21 cellular contexts compared by ENCODE assay signal in genomic region chr9:134657666-134658377, GRCh38. TPM values are rescaled to one million over a fixed set of nuclear protein-coding genes. Genes with fewer than 3 reads are reported as not detected.
A peak's percentile ranks its signal among the peaks of the same experiment; 100 is the strongest.
DNase-seq lines count a peak whose midpoint lies in the region; ATAC-seq and TF ChIP-seq lines count a peak whose summit lies in the region.
"Had no signal": no experiment of that assay in that cellular context is flagged by ENCODE, and none has a peak within 500 bp of the region (broad histone marks: within the 10 kb centered on the region; RNA-seq: fewer than 3 reads in every experiment).

No MANE protein-coding gene starts in this region.

- peak overlapping the region; percentile 91 for H3K27ac ChIP-seq in RWPE2 (ENCODE audit: poor library complexity, severe bottlenecking)
- peak overlapping the region; percentile 57 for H3K27ac ChIP-seq in mesodermal cell (ENCODE audit: low read depth, low read length, severe bottlenecking)
- H3K27ac ChIP-seq in spleen: no peak overlapping the region
- H3K27ac ChIP-seq: body of pancreas, SK-N-MC had no signal

- no peaks in the 10 kb centered on the region for H3K36me3 ChIP-seq in RWPE2 (ENCODE audit: low read depth)
- H3K36me3 ChIP-seq in mesodermal cell (ENCODE audit: control insufficient read depth, insufficient read depth, low read length): peaks cover 48% of the 10 kb centered on the region
- H3K36me3 ChIP-seq in spleen: no peaks in the 10 kb centered on the region

- no peak for TF ChIP-seq POLR2A in spleen (IDR thresholded peaks at IDR 0.05)

- ATAC-seq in RWPE2 (ENCODE audit: low read depth) (no peak), HG03342 (IDR thresholded peaks at IDR 0.05; ENCODE audit: unreplicated experiment) (no peak)
- ATAC-seq: body of pancreas; effector memory CD8-positive, alpha-beta T cell; stimulated activated naive CD8-positive, alpha-beta T cell treated with anti-CD3 and anti-CD28 coated beads, Interleukin-15, amount 100 ng/mL, for 72 hours had no signal

- H3K4me1 ChIP-seq in RWPE2 (ENCODE audit: insufficient read depth, poor library complexity, severe bottlenecking) (peaks cover 19% of the 10 kb centered on the region), mesodermal cell (ENCODE audit: control insufficient read depth, insufficient read depth, low read length, poor library complexity, severe bottlenecking) (peaks cover 43% of the 10 kb centered on the region), spleen (peaks cover 0 to 5% (median 0%) of the 10 kb centered on the region in 6 donors)
- H3K4me1 ChIP-seq: body of pancreas had no signal

- H3K9me3 ChIP-seq in RWPE2 (ENCODE audit: severe bottlenecking) (no peaks in the 10 kb centered on the region), mesodermal cell (ENCODE audit: control insufficient read depth, low read length) (peaks cover 7% of the 10 kb centered on the region), spleen (peaks cover 0 to 24% (median 17%) of the 10 kb centered on the region in 8 donors)
- H3K9me3 ChIP-seq: body of pancreas had no signal

- DNase-seq in ELF-1 (ENCODE audit: low read depth, low spot score): peak; percentile 20
- peak; percentile 52 for DNase-seq in RWPE2 (ENCODE audit: low spot score)
- DNase-seq in spleen: peak; percentile 24
- no peak for DNase-seq in NCI-H2029 treated with DMSO at 0.1 percent for 48 hours (lab: John Stamatoyannopoulos, UW)
- no peak for DNase-seq in amniotic stem cell (lab: John Stamatoyannopoulos, UW)
- DNase-seq in LoVo (ENCODE audit: low spot score): no peak
- DNase-seq: activated CD4-positive, alpha-beta T cell treated with anti-CD3 and anti-CD28 coated beads, Interleukin-2, amount 10 ng/mL, durations not matched to agents 7 days and 5 days; activated naive CD8-positive, alpha-beta T cell treated with anti-CD3 and anti-CD28 coated beads for 36 hours; body of pancreas; CD4-positive, CD25-positive, alpha-beta regulatory T cell; DMS 273 treated with DMSO at 0.1 percent for 48 hours; effector memory CD8-positive, alpha-beta T cell; NCI-H1436 treated with DMSO at 0.1 percent for 48 hours; NCI-H524 treated with DMSO at 0.1 percent for 48 hours; small intestine; stimulated activated CD4-positive, alpha-beta T cell treated with anti-CD3 and anti-CD28 coated beads, Interleukin-4, amount 100 ng/mL, for 4 hours; stimulated activated naive CD8-positive, alpha-beta T cell treated with anti-CD3 and anti-CD28 coated beads, Interleukin-15, amount 100 ng/mL, for 72 hours; T-helper 2 cell had no signal

- TF ChIP-seq CTCF in RWPE2 (IDR thresholded peaks at IDR 0.05; ENCODE audit: poor library complexity, severe bottlenecking) (no peak), spleen (IDR thresholded peaks at IDR 0.05 in 8 of 11, conservative IDR thresholded peaks at IDR 0.05 in 3 of 11) (no peak)

- H3K27me3 ChIP-seq in RWPE2 (ENCODE audit: insufficient read depth, poor library complexity, severe bottlenecking): no peaks in the 10 kb centered on the region
- H3K27me3 ChIP-seq in spleen (replicated peaks in 1 of 7): no peaks in the 10 kb centered on the region

- 86 to 88% methylated on average over 19 of the region's 20 CpGs for WGBS in mesodermal cell (ENCODE audit: insufficient coverage in 2 of 2), 2 experiments
- 80 to 87% (median 87%) methylated on average over 20 of the region's 20 CpGs for WGBS in spleen, 5 donors

- no peak overlapping the region for H3K4me3 ChIP-seq in RWPE2 (ENCODE audit: severe bottlenecking)
- no peak overlapping the region for H3K4me3 ChIP-seq in mesodermal cell (ENCODE audit: extremely low read depth, insufficient read depth, low read length, poor library complexity, severe bottlenecking)
- no peak overlapping the region for H3K4me3 ChIP-seq in spleen
- H3K4me3 ChIP-seq: body of pancreas, SK-N-MC had no signal

- intact Hi-C loops in spleen (cut with DNase I; ENCODE audit: low total_unique reads): no loop called here

RNA-seq across cellular contexts. Expression of gene COL5A1, which starts 16.2 kb away (rescaled TPM):
- 366 TPM for polyA plus RNA-seq in mesodermal cell (2013, experiment 1 of 2)
- polyA plus RNA-seq in mesodermal cell (2013, experiment 2 of 2): 331 TPM
- 10 to 100 TPM; 14.6 to 50.6 (median 28.9) TPM for total RNA-seq in spleen
- polyA plus RNA-seq in spleen: 10 to 100 TPM in 1 of 3 donors, 1 to 10 TPM in 2; 2.6 to 12.2 (median 3.1) TPM

Comparison
In these comparisons a context has a peak if more than half of its experiments do, and no peak if none do; other contexts are left out.
1. DNase-seq: peak in ELF-1 (single experiment), RWPE2 (single experiment) and spleen (single experiment); none in NCI-H2029 treated with DMSO at 0.1 percent for 48 hours (single experiment), amniotic stem cell (single experiment) and LoVo (single experiment).
2. H3K27ac ChIP-seq: peak in RWPE2 (single experiment) and mesodermal cell (single experiment); none in spleen (0 of 8).